Comparison of ENCODE assay signal across 26 cellular contexts in the genomic region with DNA sequence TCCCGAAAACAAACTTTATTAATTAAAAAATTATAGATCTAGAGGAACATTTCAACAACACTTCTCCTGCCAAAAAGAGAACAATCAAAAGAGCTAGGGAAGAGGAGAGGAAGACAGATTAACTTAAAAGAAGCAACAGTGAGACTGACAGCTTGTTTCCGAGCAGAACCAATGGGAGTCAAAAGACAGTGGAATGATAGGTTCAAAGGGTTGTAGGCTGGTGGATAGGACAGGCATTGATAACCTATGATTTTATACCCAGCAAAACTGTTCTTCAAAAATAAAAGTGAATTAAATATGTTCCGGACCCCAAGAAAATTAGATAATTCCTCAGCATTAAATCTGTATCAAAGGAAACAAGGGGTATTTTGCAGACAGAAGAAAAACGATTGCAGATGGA.
"Had no signal": no experiment of that assay in that cellular context is flagged by ENCODE, and none has a peak within 500 bp of the region (broad histone marks: within the 10 kb centered on the region; RNA-seq: fewer than 3 reads in every experiment).

No MANE protein-coding gene starts in this region.

- H3K27ac ChIP-seq: lower lobe of right lung, pancreas, prostate gland, sigmoid colon, suprapubic skin, thoracic aorta, tibial artery, upper lobe of right lung had no signal

- ATAC-seq: left cardiac atrium; left lobe of liver; lower lobe of right lung; natural killer cell treated with Interleukin-12 subunit alpha and Interleukin-12 subunit beta and Interleukin-15 and Interleukin-18, amount 100 ng/mL, for 72 hours; right cardiac atrium; stimulated activated effector memory CD8-positive, alpha-beta T cell treated with anti-CD3 and anti-CD28 coated beads, Interleukin-12 subunit alpha, Interleukin-12 subunit beta, amount 100 ng/mL, for 72 hours; upper lobe of right lung had no signal

- H3K36me3 ChIP-seq: lower lobe of right lung, pancreas, prostate gland, sigmoid colon, spleen, suprapubic skin, thoracic aorta, upper lobe of right lung had no signal

- H3K27me3 ChIP-seq: pancreas, sigmoid colon, spleen, suprapubic skin, tibial artery, upper lobe of right lung had no signal

- DNase-seq: hippocampal formation; kidney glomerular epithelial cell; mammary epithelial cell; mesenchymal stem cell; naive B cell; retina; small intestine; stimulated activated CD4-positive, alpha-beta T cell treated with anti-CD3 and anti-CD28 coated beads, Interleukin-4, amount 100 ng/mL, for 24 hours; stimulated activated naive CD4-positive, alpha-beta T cell; trophoblast cell had no signal

- H3K4me1 ChIP-seq: pancreas, prostate gland, tibial artery had no signal

- H3K9me3 ChIP-seq: pancreas, prostate gland had no signal

- FAIRE-seq: keratinocyte, small intestine, urothelium cell line had no signal

- H3K4me3 ChIP-seq: lower lobe of right lung, pancreas, prostate gland, sigmoid colon, spleen, suprapubic skin, thoracic aorta, tibial artery, upper lobe of right lung had no signal
